Comparison of ENCODE assay signal across 17 cellular contexts in genomic region chr1:230909974-230910754, GRCh38. TPM values are rescaled to one million over a fixed set of nuclear protein-coding genes. Genes with fewer than 3 reads are reported as not detected.
DNase-seq lines count a peak whose midpoint lies in the region; ATAC-seq and TF ChIP-seq lines count a peak whose summit lies in the region.
"Had no signal": no experiment of that assay in that cellular context is flagged by ENCODE, and none has a peak within 500 bp of the region (broad histone marks: within the 10 kb centered on the region; RNA-seq: fewer than 3 reads in every experiment).

No MANE protein-coding gene starts in this region.

- TF ChIP-seq CTCF in epithelial cell of esophagus (IDR thresholded peaks at IDR 0.05; ENCODE audit: insufficient read depth, low read depth, low read length, missing control alignments) (no peak), mesothelial cell of epicardium (IDR thresholded peaks at IDR 0.05; ENCODE audit: unreplicated experiment) (no peak), H9 (conservative IDR thresholded peaks at IDR 0.05) (no peak)

- WGBS in H9 (ENCODE audit: extremely low coverage, insufficient read length, low lambda C conversion rate): no CpG with 5 or more reads among the region's 13 CpGs

- no peak overlapping the region for H2BK120ac ChIP-seq in H9 (ENCODE audit: low read depth, low read length, poor library complexity, severe bottlenecking)

- no peaks in the 10 kb centered on the region for H3K27me3 Mint-ChIP-seq in activated T-helper 17 cell treated with anti-CD3 and anti-CD28 coated beads, Interleukin-2, amount 50 U/mL, for 72 hours
- H3K27me3 Mint-ChIP-seq in mesothelial cell of epicardium (ENCODE audit: low read depth) (no peaks in the 10 kb centered on the region), H9 (ENCODE audit: low read depth) (peaks cover 2% of the 10 kb centered on the region; the same call in 1 of the 2 replicates)

- no peak overlapping the region for H3K4me3 ChIP-seq in epithelial cell of esophagus (ENCODE audit: low read length)
- H3K4me3 ChIP-seq: lower lobe of right lung, pancreas had no signal

- DNase-seq in epithelial cell of esophagus (ENCODE audit: low read depth) (peak; percentile 4), mesothelial cell of epicardium (ENCODE audit: low spot score in 2 of 2, unreplicated experiment in 2 of 2) (no peak), substantia nigra (lab: John Stamatoyannopoulos, UW) (peak in 44 of 49 donors; percentile 24 to 92 (median 68)), NOMO-1 treated with dmso at 0.1 percent for 144 hours (lab: John Stamatoyannopoulos, UW; ENCODE audit: unreplicated experiment) (no peak), AML-193 (lab: John Stamatoyannopoulos, UW) (no peak), activated gamma-delta T cell (lab: John Stamatoyannopoulos, UW) (no peak), H9 (no peak)
- DNase-seq: activated CD4-positive, alpha-beta T cell treated with anti-CD3 and anti-CD28 coated beads, Interleukin-2, amount 50 U/mL, for 1 hour; activated effector memory CD4-positive, alpha-beta T cell treated with Interleukin-2 at 50 U/mL for 16 hours; central memory CD4-positive, alpha-beta T cell; lower lobe of right lung; NCI-H146; NCI-H748 treated with DMSO at 0.1 percent for 48 hours; pancreas; T1000 had no signal

- no peak overlapping the region for H2AFZ ChIP-seq in H9 (ENCODE audit: low read length)

- peak overlapping the region; percentile 11 for H3K27ac Mint-ChIP-seq in activated T-helper 17 cell treated with anti-CD3 and anti-CD28 coated beads, Interleukin-2, amount 50 U/mL, for 72 hours
- peak overlapping the region; percentile 87 for H3K27ac Mint-ChIP-seq in mesothelial cell of epicardium
- peak overlapping the region in 1 of 3 experiments; percentile 20; a peak in 1 of 7 replicates for H3K27ac Mint-ChIP-seq in H9

- H4K8ac ChIP-seq in H9 (replicated peaks; ENCODE audit: insufficient read length, low read depth, low read length): no peak overlapping the region

- H3K56ac ChIP-seq in H9 (ENCODE audit: insufficient read length, low read depth, low read length): no peak overlapping the region

- H3K27ac ChIP-seq in substantia nigra (ENCODE audit: low read depth, low read length, poor library complexity, severe bottlenecking): peak overlapping the region; percentile 88
- H3K27ac ChIP-seq in H9 (ENCODE audit: insufficient read length, low read depth, low read length): no peak overlapping the region
- H3K27ac ChIP-seq: lower lobe of right lung, pancreas had no signal

- H3K23ac ChIP-seq in H9 (ENCODE audit: insufficient read length, low read depth, low read length): no peak overlapping the region

- no peaks in the 10 kb centered on the region for H3K4me1 ChIP-seq in H9 (ENCODE audit: insufficient read depth, low read length)
- H3K4me1 ChIP-seq: pancreas had no signal

- H3K36me3 Mint-ChIP-seq in activated T-helper 17 cell treated with anti-CD3 and anti-CD28 coated beads, Interleukin-2, amount 50 U/mL, for 72 hours (ENCODE audit: low read depth): peaks cover 83% of the 10 kb centered on the region
- H3K36me3 Mint-ChIP-seq in mesothelial cell of epicardium (peaks cover 23% of the 10 kb centered on the region), H9 (ENCODE audit: insufficient read depth in 1 of 3, low read depth in 3 of 3) (peaks cover 0 to 2% (median 0%) of the 10 kb centered on the region in 3 experiments; a peak in 2 of 7 replicates)

- no peak overlapping the region for H2AK5ac ChIP-seq in H9 (ENCODE audit: insufficient read length, low read length)

- H4K91ac ChIP-seq in H9 (ENCODE audit: insufficient read length, low read depth, low read length): no peak overlapping the region

- H3K27me3 ChIP-seq in H9 (ENCODE audit: insufficient read depth, low read length): no peaks in the 10 kb centered on the region
- H3K27me3 ChIP-seq: pancreas had no signal

- no peak overlapping the region for H3K14ac ChIP-seq in H9 (ENCODE audit: insufficient read depth, low read length)

- H3K4me1 Mint-ChIP-seq in activated T-helper 17 cell treated with anti-CD3 and anti-CD28 coated beads, Interleukin-2, amount 50 U/mL, for 72 hours: no peaks in the 10 kb centered on the region
- H3K4me1 Mint-ChIP-seq in mesothelial cell of epicardium: peaks cover 40% of the 10 kb centered on the region
- H3K4me1 Mint-ChIP-seq in H9: no peaks in the 10 kb centered on the region
- H3K4me1 Mint-ChIP-seq: CD14-positive monocyte had no signal

- H3K18ac ChIP-seq in H9 (ENCODE audit: insufficient read length, low read depth, low read length): no peak overlapping the region

- H2BK20ac ChIP-seq in H9 (ENCODE audit: low read depth, low read length, poor library complexity, severe bottlenecking): no peak overlapping the region

- no peak overlapping the region for H3K4me2 ChIP-seq in H9 (ENCODE audit: insufficient read depth, insufficient read length, low read length)

- no peaks in the 10 kb centered on the region for H3K9me3 ChIP-seq in H9 (ENCODE audit: control insufficient read depth, low read depth, low read length)
- H3K9me3 ChIP-seq: lower lobe of right lung, pancreas had no signal

- no peaks in the 10 kb centered on the region for H3K79me2 ChIP-seq in H9 (ENCODE audit: insufficient read depth, low read length)

- no peak overlapping the region for H3T11ph ChIP-seq in H9 (ENCODE audit: low read length)

- H3K9ac ChIP-seq in H9 (ENCODE audit: extremely low read depth, insufficient read length, low read length): no peak overlapping the region

- no peaks in the 10 kb centered on the region for H3K79me1 ChIP-seq in H9 (ENCODE audit: insufficient read depth, low read depth, low read length, poor library complexity, severe bottlenecking)

- H3K23me2 ChIP-seq in H9 (ENCODE audit: insufficient read length, low read depth, low read length, poor library complexity, severe bottlenecking): no peaks in the 10 kb centered on the region

- H4K5ac ChIP-seq in H9 (ENCODE audit: insufficient read length, low read depth, low read length): no peak overlapping the region

- no peak overlapping the region for H2BK12ac ChIP-seq in H9 (ENCODE audit: insufficient read length, low read depth, low read length)

- H2BK15ac ChIP-seq in H9 (ENCODE audit: low read depth, low read length): no peak overlapping the region

- H4K20me1 ChIP-seq in H9 (ENCODE audit: control insufficient read depth, insufficient read depth, insufficient read length): no peaks in the 10 kb centered on the region

- H3K9me3 Mint-ChIP-seq in activated T-helper 17 cell treated with anti-CD3 and anti-CD28 coated beads, Interleukin-2, amount 50 U/mL, for 72 hours: no peaks in the 10 kb centered on the region
- H3K9me3 Mint-ChIP-seq in mesothelial cell of epicardium (no peaks in the 10 kb centered on the region), H9 (no peaks in the 10 kb centered on the region)
- H3K9me3 Mint-ChIP-seq: CD14-positive monocyte had no signal

- H3K4ac ChIP-seq in H9 (ENCODE audit: low read depth, low read length): no peak overlapping the region

- no peak for ATAC-seq in activated T-helper 17 cell treated with anti-CD3 and anti-CD28 coated beads, Interleukin-2, amount 50 U/mL, for 72 hours (replicated peaks)
- ATAC-seq: lower lobe of right lung had no signal

- no peak overlapping the region for H2BK5ac ChIP-seq in H9 (ENCODE audit: insufficient read length, low read length)

- H3K4me3 Mint-ChIP-seq in activated T-helper 17 cell treated with anti-CD3 and anti-CD28 coated beads, Interleukin-2, amount 50 U/mL, for 72 hours: no peak overlapping the region
- H3K4me3 Mint-ChIP-seq in mesothelial cell of epicardium: no peak overlapping the region
- H3K4me3 Mint-ChIP-seq in H9: no peak overlapping the region
- H3K4me3 Mint-ChIP-seq: CD14-positive monocyte had no signal

RNA-seq across cellular contexts. Expression of gene C1orf198, which starts 41.8 kb away (rescaled TPM):
- 1 to 10 TPM; 4.1 to 7.9 TPM for total RNA-seq in activated T-helper 17 cell treated with anti-CD3 and anti-CD28 coated beads, Interleukin-2, amount 50 U/mL, for 72 hours
- total RNA-seq in mesothelial cell of epicardium (143 to 151 TPM (median 149 TPM) in 3 replicates), H9 (2021) (28.2 and 28.9 TPM in 2 replicates)

Comparison
In these comparisons a context has a peak if more than half of its experiments do, and no peak if none do; other contexts are left out.
1. DNase-seq: peak in epithelial cell of esophagus (single experiment) and substantia nigra (44 of 49); none in mesothelial cell of epicardium (0 of 2), NOMO-1 treated with dmso at 0.1 percent for 144 hours (single experiment), AML-193 (0 of 2), activated gamma-delta T cell (single experiment) and H9 (single experiment).